In the genomic region with DNA sequence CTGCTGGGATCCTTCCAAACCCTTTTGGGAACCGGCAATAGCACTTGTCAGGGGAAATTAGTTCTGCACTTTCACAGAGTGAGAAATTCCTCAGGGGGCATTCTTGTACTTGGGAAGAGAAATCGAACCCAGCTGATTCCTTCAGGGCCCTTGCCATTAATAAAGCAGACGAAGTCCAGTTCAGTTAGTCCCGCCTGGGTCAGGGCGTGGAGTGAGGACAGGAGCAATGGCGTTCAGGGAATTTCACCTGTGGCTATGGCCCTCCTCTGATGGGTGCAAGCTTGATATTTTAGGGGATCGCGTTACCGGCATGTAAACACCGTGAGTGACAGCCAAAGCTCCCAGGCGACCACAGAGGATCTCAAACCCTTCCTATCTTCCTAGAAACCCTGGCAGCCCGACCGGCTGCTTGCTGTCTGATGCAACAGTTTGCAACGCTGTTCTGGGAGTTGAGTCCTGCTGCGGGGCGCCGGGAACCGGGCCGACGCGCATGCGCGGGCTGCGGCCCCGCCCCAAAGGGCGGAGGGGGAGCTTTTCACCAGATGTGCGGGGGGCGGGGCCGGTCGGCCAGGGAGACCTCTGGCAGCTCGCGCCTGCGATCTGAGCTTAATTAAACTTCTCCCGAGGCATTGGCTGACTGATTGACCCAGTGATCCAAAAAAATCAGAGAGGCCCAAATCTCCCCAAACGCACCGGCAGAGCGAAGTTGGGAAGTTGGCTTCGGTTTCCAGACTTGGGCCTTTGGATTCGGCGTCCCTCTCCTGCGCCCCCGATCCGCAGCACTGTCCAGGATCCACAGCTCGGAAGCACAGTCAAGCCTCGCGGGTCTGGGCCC, we compare ENCODE assay signal across 8 cellular contexts. TPM values are rescaled to one million over a fixed set of nuclear protein-coding genes. Genes with fewer than 3 reads are reported as not detected.
A peak's percentile ranks its signal among the peaks of the same experiment; 100 is the strongest.
DNase-seq lines count a peak whose midpoint lies in the region; ATAC-seq and TF ChIP-seq lines count a peak whose summit lies in the region.

No MANE protein-coding gene starts in this region.

- TF ChIP-seq EP300 in upper lobe of left lung (IDR thresholded peaks at IDR 0.05): no peak

- H3K36me3 ChIP-seq in left ventricle myocardium inferior: no peaks in the 10 kb centered on the region
- H3K36me3 ChIP-seq in upper lobe of left lung: no peaks in the 10 kb centered on the region

- ATAC-seq in HG02840 (IDR thresholded peaks at IDR 0.05; ENCODE audit: low FRiP score, unreplicated experiment) (peak; percentile 62), upper lobe of left lung (ENCODE audit: low FRiP score in 2 of 2) (peak; percentile 87 to 95)

- TF ChIP-seq POLR2A in upper lobe of left lung (IDR thresholded peaks at IDR 0.05): peak in 3 of 4 donors; percentile 22 to 82 (median 72)

- H3K9me3 ChIP-seq in left ventricle myocardium inferior (replicated peaks) (no peaks in the 10 kb centered on the region), upper lobe of left lung (no peaks in the 10 kb centered on the region)

- H3K27me3 ChIP-seq in left ventricle myocardium inferior (ENCODE audit: low read depth) (no peaks in the 10 kb centered on the region), upper lobe of left lung (no peaks in the 10 kb centered on the region)

- peak overlapping the region; percentile 92 for H3K27ac ChIP-seq in left ventricle myocardium inferior (replicated peaks)
- H3K27ac ChIP-seq in upper lobe of left lung: peak overlapping the region; percentile 78 to 85 (median 80)

- TF ChIP-seq CTCF in GM12875 (IDR thresholded peaks at IDR 0.05; ENCODE audit: borderline replicate concordance, insufficient read depth, low read depth, low read length): no peak
- TF ChIP-seq CTCF in left ventricle myocardium inferior (IDR thresholded peaks at IDR 0.05; ENCODE audit: borderline replicate concordance): no peak
- peak in 1 of 6 experiments; percentile 18 for TF ChIP-seq CTCF in upper lobe of left lung (IDR thresholded peaks at IDR 0.05)

- peaks cover 34% of the 10 kb centered on the region for H3K4me1 ChIP-seq in left ventricle myocardium inferior
- peaks cover 17 to 32% (median 27%) of the 10 kb centered on the region in 4 donors for H3K4me1 ChIP-seq in upper lobe of left lung

- DNase-seq in NCI-H1436 treated with DMSO at 0.1 percent for 48 hours (lab: John Stamatoyannopoulos, UW) (peak; percentile 53), T-helper 1 cell (peak; percentile 76 to 97 (median 82)), amniotic stem cell (lab: John Stamatoyannopoulos, UW) (peak; percentile 86), left ventricle myocardium inferior (peak; percentile 96), posterior vena cava (ENCODE audit: low spot score) (peak; percentile 97), upper lobe of left lung (peak; percentile 94 to 99)

- H3K4me3 ChIP-seq in GM12875 (ENCODE audit: low read depth, low read length) (peak overlapping the region; percentile 62), left ventricle myocardium inferior (peak overlapping the region; percentile 68), upper lobe of left lung (peak overlapping the region; percentile 10 to 54 (median 48))

- intact Hi-C loops in left ventricle myocardium inferior (cut with micrococcal nuclease): loop anchor here (10.0 kb wide), 1 partner anchor 52 kb away; no protein-coding TSS in a partner anchor
- intact Hi-C loops in posterior vena cava (cut with DNase I): loop anchor here (5.0 kb wide), 2 partner anchors 34 to 64 kb away; partner anchors contain the start of gene CREB3L1 (in 1 of the 2)

- WGBS in upper lobe of left lung, 2 donors: 1 to 7% methylated on average over 3 to 36 of the region's 46 CpGs

RNA-seq across cellular contexts. Expression of gene CREB3L1, which starts 34.3 kb away (rescaled TPM):
- 40.9 TPM for total RNA-seq in left ventricle myocardium inferior
- total RNA-seq in posterior vena cava: 10 to 100 TPM; 14.3 to 25.8 TPM
- total RNA-seq in upper lobe of left lung: 10 to 100 TPM; 19.9 to 66.8 (median 38.7) TPM

Comparison
In these comparisons a context has a peak if more than half of its experiments do, and no peak if none do; other contexts are left out.
1. Peak in every context shown above with its lines: DNase-seq, ATAC-seq, H3K4me3 ChIP-seq and H3K27ac ChIP-seq.